In genomic region chr2:202237787-202238233, GRCh38 we compare ENCODE assay signal across 8 cellular contexts. TPM values are rescaled to one million over a fixed set of nuclear protein-coding genes. Genes with fewer than 3 reads are reported as not detected.
A peak's percentile ranks its signal among the peaks of the same experiment; 100 is the strongest.
DNase-seq lines count a peak whose midpoint lies in the region; ATAC-seq, FAIRE-seq and TF ChIP-seq lines count a peak whose summit lies in the region.

No MANE protein-coding gene starts in this region.

- intact Hi-C loops in transverse colon (cut with DNase I; ENCODE audit: low total_unique reads), result no loop called here

- peak overlapping the region; percentile 95 for H3K4me3 ChIP-seq in WI38 (ENCODE audit: low read depth, low read length)
- H3K4me3 ChIP-seq in mucosa of rectum (ENCODE audit: low read length in 2 of 2), result peak overlapping the region; percentile 77 to 96
- H3K4me3 ChIP-seq in transverse colon, result peak overlapping the region; percentile 81 to 99 (median 92)

- H3K27ac ChIP-seq in mucosa of rectum (ENCODE audit: low read depth in 2 of 2, low read length in 2 of 2) (peak overlapping the region; percentile 77 to 81), transverse colon (peak overlapping the region; percentile 86 to 95 (median 92))

- H3K36me3 ChIP-seq in mucosa of rectum (ENCODE audit: control insufficient read depth in 2 of 2, insufficient read depth in 2 of 2, low read length in 2 of 2) (no peaks in the 10 kb centered on the region), transverse colon (no peaks in the 10 kb centered on the region)

- in situ Hi-C loops in transverse colon (cut with MboI; ENCODE audit: low pct_ligation_motif_present in 1 of 4, low pct_unique_long_range_greater_than_20kb in 1 of 4, low sequenced_read_pairs in 3 of 4), result no loop called here

- H3K9ac ChIP-seq in mucosa of rectum (ENCODE audit: low read depth in 1 of 2, low read length in 2 of 2), result peak overlapping the region; percentile 65 to 87

- FAIRE-seq in HTR-8/SVneo (lab: Jason Lieb, UNC), result no peak

- TF ChIP-seq CTCF in WI38 (IDR thresholded peaks at IDR 0.05; ENCODE audit: low read depth, low read length), result no peak
- no peak for TF ChIP-seq CTCF in transverse colon (IDR thresholded peaks at IDR 0.05)

- H3K9me3 ChIP-seq in mucosa of rectum (ENCODE audit: control insufficient read depth in 2 of 2, low read length in 2 of 2), result no peaks in the 10 kb centered on the region
- no peaks in the 10 kb centered on the region for H3K9me3 ChIP-seq in transverse colon

- DNase-seq in NCI-H524 (lab: John Stamatoyannopoulos, UW) (peak; percentile 2 to 26), NCI-H524 treated with DMSO at 0.1 percent for 48 hours (lab: John Stamatoyannopoulos, UW) (no peak), HTR-8/SVneo (ENCODE audit: insufficient read length, low spot score) (peak; percentile 46), erythroblast (lab: John Stamatoyannopoulos, UW) (peak; percentile 58 to 68), transverse colon (peak; percentile 21)

- H3K27me3 ChIP-seq in mucosa of rectum (ENCODE audit: control insufficient read depth in 2 of 2, insufficient read depth in 2 of 2, low read length in 2 of 2) (no peaks in the 10 kb centered on the region), transverse colon (no peaks in the 10 kb centered on the region)

- H3K4me1 ChIP-seq in mucosa of rectum (ENCODE audit: control insufficient read depth in 2 of 2, insufficient read depth in 2 of 2, low read length in 2 of 2) (peaks cover 8 to 12% of the 10 kb centered on the region in 2 donors), transverse colon (peaks cover 10 to 22% (median 16%) of the 10 kb centered on the region in 4 donors)

- TF ChIP-seq POLR2A in erythroblast (IDR thresholded peaks at IDR 0.05; ENCODE audit: low read length) (no peak), transverse colon (IDR thresholded peaks at IDR 0.05) (no peak)

- peak; percentile 36 for ATAC-seq in GM21576 (IDR thresholded peaks at IDR 0.05; ENCODE audit: unreplicated experiment)

- 0 to 1% methylated on average over 9 to 27 of the region's 30 CpGs for WGBS in transverse colon (ENCODE audit: low coverage in 1 of 2), 2 donors

- no peak for TF ChIP-seq EP300 in transverse colon (IDR thresholded peaks at IDR 0.05; ENCODE audit: low read depth)

RNA-seq across cellular contexts. Expression of gene SUMO1, which starts 0.6 kb away (rescaled TPM):
- 10 to 100 TPM; 15.3 to 69.1 (median 54.3) TPM for total RNA-seq in transverse colon

RNA-seq across cellular contexts. Expression of gene NOP58, which starts 27.8 kb away (rescaled TPM):
- total RNA-seq in transverse colon, result 10 to 100 TPM in 3 of 4 donors, 1 to 10 TPM in 1; 9.4 to 54.9 (median 26.3) TPM
